Comparison of ENCODE assay signal across 8 cellular contexts in genomic region chr19:36115453-36116343, GRCh38. TPM values are rescaled to one million over a fixed set of nuclear protein-coding genes. Genes with fewer than 3 reads are reported as not detected.
DNase-seq lines count a peak whose midpoint lies in the region; ATAC-seq and TF ChIP-seq lines count a peak whose summit lies in the region.

TBCB (plus strand) TSS chr19:36115468; CDS start chr19:36115561, 93 bp downstream.

- peak within 1 kb of the TSS; percentile 69 for H3K4me3 ChIP-seq in SJSA1
- H3K4me3 ChIP-seq in heart right ventricle: peak within 1 kb of the TSS; percentile 71 to 90 (median 78)
- peak within 1 kb of the TSS; percentile 93 for H3K4me3 ChIP-seq in retinal pigment epithelial cell (ENCODE audit: low read length)

- TF ChIP-seq CTCF in heart right ventricle (IDR thresholded peaks at IDR 0.05): no peak
- no peak for TF ChIP-seq CTCF in retinal pigment epithelial cell (conservative IDR thresholded peaks at IDR 0.05; ENCODE audit: low read depth, low read length)

- peak within 1 kb of the TSS; percentile 52 for H3K27ac ChIP-seq in SJSA1
- H3K27ac ChIP-seq in heart right ventricle: peak within 1 kb of the TSS; percentile 41 to 93 (median 89)

- no peaks in the 10 kb centered on the region for H3K27me3 ChIP-seq in SJSA1 (replicated peaks)
- H3K27me3 ChIP-seq in heart right ventricle: no peaks in the 10 kb centered on the region

- DNase-seq in SJSA1 (ENCODE audit: low read depth in 1 of 2, low spot score in 2 of 2) (peak; percentile 59 to 78), heart right ventricle (peak; percentile 83 to 87), retinal pigment epithelial cell (ENCODE audit: low read depth) (no peak), SHP77 (lab: John Stamatoyannopoulos, UW) (no peak)
- peak; percentile 89 for DNase-seq in activated naive CD4-positive, alpha-beta T cell treated with Interleukin-2 at 50 U/mL for 16 hours

- ATAC-seq in GM18868 (IDR thresholded peaks at IDR 0.05; ENCODE audit: unreplicated experiment) (peak; percentile 28), HG03064 (IDR thresholded peaks at IDR 0.05; ENCODE audit: low read depth, unreplicated experiment) (peak; percentile 41), heart right ventricle (peak; percentile 34 to 70 (median 50)), HG03378 (IDR thresholded peaks at IDR 0.05; ENCODE audit: unreplicated experiment) (no peak)

- WGBS in heart right ventricle, 2 donors: 2 to 4% methylated on average over 43 to 59 of the region's 59 CpGs

- H3K4me1 ChIP-seq in SJSA1 (replicated peaks): peaks cover 19% of the 10 kb centered on the region
- peaks cover 7 to 30% (median 24%) of the 10 kb centered on the region in 9 donors for H3K4me1 ChIP-seq in heart right ventricle

- intact Hi-C loops in heart right ventricle (cut with DNase I): loop anchor here in 7 of 10 donors (1.0 to 10.0 kb wide), 6 partner anchors 51 to 121 kb away; partner anchors contain the start of genes THAP8 (in 4 of the 7), WDR62 (in 4 of the 7), SDHAF1 (in 1 of the 7) and ZNF146 (in 1 of the 7)

- H3K36me3 ChIP-seq in SJSA1 (peaks cover 67% of the 10 kb centered on the region), heart right ventricle (peaks cover 0 to 73% (median 18%) of the 10 kb centered on the region in 9 donors)

- H3K9me3 ChIP-seq in SJSA1 (replicated peaks): no peaks in the 10 kb centered on the region
- H3K9me3 ChIP-seq in heart right ventricle: no peaks in the 10 kb centered on the region

RNA-seq across cellular contexts. Expression of gene TBCB, which starts in this region (rescaled TPM):
- total RNA-seq in SJSA1 (2014; rRNA removed; shearing (Covaris generic)): 305 and 427 TPM in 2 replicates
- 100 to 1,000 TPM in 4 of 10 donors, 10 to 100 TPM in 6; 73.0 to 134 (median 97.3) TPM for total RNA-seq in heart right ventricle
- 100 to 1,000 TPM; 142 to 193 TPM for polyA plus RNA-seq in heart right ventricle

Comparison
In these comparisons a context has a peak if more than half of its experiments do, and no peak if none do; other contexts are left out.
1. DNase-seq: peak in SJSA1 (2 of 2), activated naive CD4-positive, alpha-beta T cell treated with Interleukin-2 at 50 U/mL for 16 hours (single experiment) and heart right ventricle (2 of 2); none in retinal pigment epithelial cell (single experiment) and SHP77 (0 of 2).
2. Peak in every context shown above with its lines, with median percentiles within 50 percentile points of each other: H3K4me3 ChIP-seq.